ENCODE assay signal across 23 cellular contexts in genomic region chr17:27888072-27888471, GRCh38. TPM values are rescaled to one million over a fixed set of nuclear protein-coding genes. Genes with fewer than 3 reads are reported as not detected.
DNase-seq lines count a peak whose midpoint lies in the region; ATAC-seq and TF ChIP-seq lines count a peak whose summit lies in the region.
"Had no signal": no experiment of that assay in that cellular context is flagged by ENCODE, and none has a peak within 500 bp of the region (broad histone marks: within the 10 kb centered on the region; RNA-seq: fewer than 3 reads in every experiment).

No MANE protein-coding gene starts in this region.

- no peak for TF ChIP-seq CTCF in GM23338 (conservative IDR thresholded peaks at IDR 0.05; ENCODE audit: low read depth in 2 of 2)
- no peak for TF ChIP-seq CTCF in RWPE1 (conservative IDR thresholded peaks at IDR 0.05; ENCODE audit: low read depth)
- no peak for TF ChIP-seq CTCF in tibial artery (IDR thresholded peaks at IDR 0.05)
- no peak for TF ChIP-seq CTCF in CD4-positive, alpha-beta T cell (IDR thresholded peaks at IDR 0.05)

- DNase-seq in ACHN, result peak; percentile 41
- no peak for DNase-seq in GM23338 (ENCODE audit: low spot score)
- peak; percentile 21 for DNase-seq in myocyte (ENCODE audit: low read depth)
- no peak for DNase-seq in RWPE1 (ENCODE audit: low spot score)
- no peak for DNase-seq in tibial artery
- no peak for DNase-seq in GM19238 (ENCODE audit: insufficient read length, low spot score)
- no peak for DNase-seq in CD4-positive, alpha-beta T cell
- DNase-seq: activated CD4-positive, alpha-beta T cell treated with anti-CD3 and anti-CD28 coated beads for 48 hours; activated gamma-delta T cell treated with Interleukin-2 at 50 U/mL for 16 hours; activated T-cell treated with anti-CD3 and anti-CD28 coated beads, Interleukin-2, amount 50 U/mL, for 24 hours; COR-L47; DMS79; GOT3; natural killer cell; NCI-H2029; NCI-H526; Peyer's patch; retina; stimulated activated naive CD8-positive, alpha-beta T cell treated with anti-CD3 and anti-CD28 coated beads, Interleukin-15, amount 100 ng/mL, for 72 hours; T-helper 17 cell had no signal

- H2AFZ ChIP-seq in GM23338, result no peak overlapping the region

- in situ Hi-C loops in ACHN (cut with HindIII; ENCODE audit: low pct_ligation_motif_present, low pct_unique_long_range_greater_than_20kb, low sequenced_read_pairs), result no loop called here

- no peaks in the 10 kb centered on the region for H3K9me3 Mint-ChIP-seq in GM23338
- no peaks in the 10 kb centered on the region for H3K9me3 Mint-ChIP-seq in CD4-positive, alpha-beta T cell
- H3K9me3 Mint-ChIP-seq: activated T-cell treated with anti-CD3 and anti-CD28 coated beads, Interleukin-2, amount 50 U/mL, for 24 hours; natural killer cell; stimulated activated naive CD8-positive, alpha-beta T cell treated with anti-CD3 and anti-CD28 coated beads, Interleukin-15, amount 100 ng/mL, for 72 hours had no signal

- H3K4me3 Mint-ChIP-seq in GM23338, result no peak overlapping the region
- H3K4me3 Mint-ChIP-seq in CD4-positive, alpha-beta T cell, result no peak overlapping the region
- H3K4me3 Mint-ChIP-seq: activated T-cell treated with anti-CD3 and anti-CD28 coated beads, Interleukin-2, amount 50 U/mL, for 24 hours; natural killer cell; stimulated activated naive CD8-positive, alpha-beta T cell treated with anti-CD3 and anti-CD28 coated beads, Interleukin-15, amount 100 ng/mL, for 72 hours; T-helper 17 cell had no signal

- H3K79me2 ChIP-seq in GM23338 (replicated peaks; ENCODE audit: insufficient read depth), result no peaks in the 10 kb centered on the region

- POLR2A ChIA-PET in RWPE1 (lab: Yijun Ruan, JAX; ENCODE audit: low non-redundant PET), result no interaction called here
- POLR2A ChIA-PET in CD4-positive, alpha-beta T cell (lab: Charles Lee), result no interaction called here

- H3K4me1 Mint-ChIP-seq in GM23338, result peaks cover 40% of the 10 kb centered on the region
- peaks cover 22% of the 10 kb centered on the region for H3K4me1 Mint-ChIP-seq in CD4-positive, alpha-beta T cell (ENCODE audit: low read depth)

- H3K36me3 ChIP-seq in GM23338 (ENCODE audit: insufficient read depth), result no peaks in the 10 kb centered on the region
- H3K36me3 ChIP-seq in tibial artery, result no peaks in the 10 kb centered on the region
- H3K36me3 ChIP-seq: Peyer's patch, SJSA1 had no signal

- peak overlapping the region; percentile 40 for H3K4me2 ChIP-seq in GM23338

- no peaks in the 10 kb centered on the region for H3K36me3 Mint-ChIP-seq in GM23338 (ENCODE audit: low read depth)
- H3K36me3 Mint-ChIP-seq in CD4-positive, alpha-beta T cell (ENCODE audit: low read depth), result no peaks in the 10 kb centered on the region
- H3K36me3 Mint-ChIP-seq: natural killer cell had no signal

- H3K4me3 ChIP-seq in GM23338, result no peak overlapping the region
- H3K4me3 ChIP-seq in tibial artery, result no peak overlapping the region
- H3K4me3 ChIP-seq: Peyer's patch, SJSA1, skin epidermis had no signal

- H3K4me1 ChIP-seq in GM23338 (ENCODE audit: insufficient read depth) (peaks cover 35% of the 10 kb centered on the region), tibial artery (peaks cover 0 to 27% (median 3%) of the 10 kb centered on the region in 4 donors)

- H3K27ac Mint-ChIP-seq in GM23338, result no peak overlapping the region
- no peak overlapping the region for H3K27ac Mint-ChIP-seq in CD4-positive, alpha-beta T cell
- H3K27ac Mint-ChIP-seq: activated T-cell treated with anti-CD3 and anti-CD28 coated beads, Interleukin-2, amount 50 U/mL, for 24 hours; natural killer cell; stimulated activated naive CD8-positive, alpha-beta T cell treated with anti-CD3 and anti-CD28 coated beads, Interleukin-15, amount 100 ng/mL, for 72 hours; T-helper 17 cell had no signal

- H3F3A ChIP-seq in GM23338 (replicated peaks; ENCODE audit: low read depth), result no peaks in the 10 kb centered on the region; the same call in 1 of the 2 replicates

- H4K20me1 ChIP-seq in GM23338 (replicated peaks; ENCODE audit: insufficient read depth), result no peaks in the 10 kb centered on the region

- no peak for ATAC-seq in GM23338
- no peak for ATAC-seq in CD4-positive, alpha-beta T cell (ENCODE audit: poor library complexity)
- ATAC-seq: stimulated activated naive CD8-positive, alpha-beta T cell treated with anti-CD3 and anti-CD28 coated beads, Interleukin-15, amount 100 ng/mL, for 72 hours; T-helper 17 cell had no signal

- peaks cover 21% of the 10 kb centered on the region for H3K27me3 Mint-ChIP-seq in GM23338 (ENCODE audit: insufficient read depth, low read depth, poor library complexity)
- H3K27me3 Mint-ChIP-seq in CD4-positive, alpha-beta T cell, result no peaks in the 10 kb centered on the region
- H3K27me3 Mint-ChIP-seq: activated T-cell treated with anti-CD3 and anti-CD28 coated beads, Interleukin-2, amount 50 U/mL, for 24 hours; stimulated activated naive CD8-positive, alpha-beta T cell treated with anti-CD3 and anti-CD28 coated beads, Interleukin-15, amount 100 ng/mL, for 72 hours had no signal

- H3K27me3 ChIP-seq in GM23338 (ENCODE audit: insufficient read depth) (peaks cover 9% of the 10 kb centered on the region), tibial artery (no peaks in the 10 kb centered on the region)
- H3K27me3 ChIP-seq in CD4-positive, alpha-beta T cell (ENCODE audit: control insufficient read depth, insufficient read depth, low read length), result no peaks in the 10 kb centered on the region
- H3K27me3 ChIP-seq: Peyer's patch, SJSA1 had no signal

- no peaks in the 10 kb centered on the region; the same call in 1 of the 2 replicates for H3K9me2 ChIP-seq in GM23338 (ENCODE audit: insufficient read depth)

- H3K27ac ChIP-seq in GM23338 (ENCODE audit: low read depth) (peak overlapping the region; percentile 80; the same call in 1 of the 2 replicates), angular gyrus (ENCODE audit: low read depth, low read length) (peak overlapping the region; percentile 20), RWPE1 (no peak overlapping the region), tibial artery (no peak overlapping the region)
- H3K27ac ChIP-seq in CD4-positive, alpha-beta T cell (ENCODE audit: low read depth, low read length), result no peak overlapping the region
- H3K27ac ChIP-seq: Peyer's patch, SJSA1, skin epidermis had no signal

- CTCF ChIA-PET in RWPE1 (lab: Yijun Ruan, JAX), result interaction anchor here (0.6 kb wide), 1 partner anchor 128 kb away, joined by 3 read pairs; no protein-coding TSS in a partner anchor
- CTCF ChIA-PET in CD4-positive, alpha-beta T cell (lab: Charles Lee), result no interaction called here

- intact Hi-C loops in tibial artery (cut with DNase I; ENCODE audit: low total_unique reads), result no loop called here
- intact Hi-C loops in CD4-positive, alpha-beta T cell (cut with DNase I, micrococcal nuclease), result no loop called here

- no peaks in the 10 kb centered on the region for H3K9me3 ChIP-seq in tibial artery
- no peaks in the 10 kb centered on the region for H3K9me3 ChIP-seq in CD4-positive, alpha-beta T cell (ENCODE audit: control insufficient read depth, low read length)
- H3K9me3 ChIP-seq: Peyer's patch, SJSA1 had no signal

TF ChIP-seq in GM23338, 12 proteins besides CTCF, POLR2A, EP300 and RAD21 (continues in another document):
- TF ChIP-seq ZNF331 (CRISPR knock-in tag; IDR thresholded peaks at IDR 0.05; ENCODE audit: low read depth) (no peak), ZNF114 (CRISPR knock-in tag; IDR thresholded peaks at IDR 0.05) (no peak), EZH2phosphoT487 (IDR thresholded peaks at IDR 0.05; ENCODE audit: unreplicated experiment) (no peak), STAT1 (IDR thresholded peaks at IDR 0.05; ENCODE audit: unreplicated experiment) (no peak), CREB1 (CRISPR knock-in tag; IDR thresholded peaks at IDR 0.05; ENCODE audit: low read depth) (no peak), JUNB (IDR thresholded peaks at IDR 0.05; ENCODE audit: unreplicated experiment) (no peak), REST (IDR thresholded peaks at IDR 0.05; ENCODE audit: unreplicated experiment) (no peak), EZH2 (IDR thresholded peaks at IDR 0.05; ENCODE audit: low read depth, unreplicated experiment) (no peak), POLR2AphosphoS5 (IDR thresholded peaks at IDR 0.05; ENCODE audit: low read depth) (no peak), NANOG (IDR thresholded peaks at IDR 0.05; ENCODE audit: borderline replicate concordance) (no peak)

RNA-seq across cellular contexts. Expression of gene LYRM9, which starts 5.1 kb away (rescaled TPM):
- total RNA-seq in GM23338 (2014; rRNA removed; shearing (Covaris generic)), result 4.7 and 9.8 TPM in 2 replicates
- polyA plus RNA-seq in GM23338 (2016; fragmentation: Nextera tagmentation; extraction: Ambion mirVana), result 6.2 and 6.3 TPM in 2 replicates
- total RNA-seq in myocyte, result 20.1 and 20.2 TPM in 2 replicates
- 16.9 TPM for polyA plus RNA-seq in myocyte (2012)
- 10 to 100 TPM; 13.0 to 15.7 TPM for total RNA-seq in CD4-positive, alpha-beta T cell

Comparison
In these comparisons a context has a peak if more than half of its experiments do, and no peak if none do; other contexts are left out.
1. DNase-seq: peak in ACHN (single experiment) and myocyte (single experiment); none in GM23338 (single experiment), RWPE1 (single experiment), tibial artery (0 of 2), GM19238 (single experiment) and CD4-positive, alpha-beta T cell (0 of 10).
2. H3K27ac ChIP-seq: peak in GM23338 (single experiment) and angular gyrus (single experiment); none in RWPE1 (single experiment), tibial artery (0 of 2) and CD4-positive, alpha-beta T cell (single experiment).